In the genomic region with DNA sequence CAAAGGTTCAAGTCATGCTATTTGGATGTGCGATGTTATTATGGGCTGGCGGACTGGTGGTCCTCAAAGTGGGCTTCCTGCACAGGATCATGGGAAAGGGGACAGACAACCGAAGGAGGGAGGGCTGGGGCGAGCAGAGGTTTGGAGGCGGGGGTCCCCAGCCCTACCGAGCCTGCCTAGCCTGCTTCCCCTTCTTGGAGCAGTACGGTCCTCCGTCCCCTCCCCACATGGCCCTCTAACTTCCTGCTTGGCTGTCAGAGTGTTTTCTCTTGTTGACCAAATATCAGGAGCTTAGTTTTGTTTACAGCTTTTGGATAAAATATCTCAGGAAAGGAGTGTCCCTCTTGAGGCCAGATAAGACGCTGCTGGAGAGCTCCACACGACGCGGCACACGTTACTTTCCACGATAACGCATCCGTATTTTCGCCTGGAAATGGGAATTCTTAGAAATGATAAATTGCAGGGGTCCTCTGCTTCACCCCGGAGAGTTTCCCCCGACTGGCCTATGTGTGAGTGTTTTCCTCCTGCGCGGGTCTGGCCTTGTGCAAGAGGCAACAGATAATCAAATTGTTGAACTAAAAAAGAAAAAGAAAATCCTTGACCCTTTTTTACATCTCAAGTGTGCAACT, we compare ENCODE assay signal across 15 cellular contexts.
A peak's percentile ranks its signal among the peaks of the same experiment; 100 is the strongest.
DNase-seq lines count a peak whose midpoint lies in the region; ATAC-seq and TF ChIP-seq lines count a peak whose summit lies in the region.
"Had no signal": no experiment of that assay in that cellular context is flagged by ENCODE, and none has a peak within 500 bp of the region (broad histone marks: within the 10 kb centered on the region; RNA-seq: fewer than 3 reads in every experiment).

No MANE protein-coding gene starts in this region.

- no peak overlapping the region for H2AK5ac ChIP-seq in mesendoderm (ENCODE audit: low read length)

- intact Hi-C loops in sciatic nerve (cut with DNase I), result no loop called here

- H3K4me2 ChIP-seq in mesendoderm (ENCODE audit: low read length), result no peak overlapping the region

- no peaks in the 10 kb centered on the region for H3K27me3 ChIP-seq in endodermal cell (ENCODE audit: control insufficient read depth, insufficient read depth, low read length, poor library complexity, severe bottlenecking)
- no peaks in the 10 kb centered on the region for H3K27me3 ChIP-seq in mesendoderm (ENCODE audit: insufficient read depth, low read length, poor library complexity)

- H3K9me3 Mint-ChIP-seq in endodermal cell, result no peaks in the 10 kb centered on the region

- H3K9me3 ChIP-seq in T-helper 17 cell (ENCODE audit: control insufficient read depth, low read length, poor library complexity, severe bottlenecking) (no peaks in the 10 kb centered on the region), endodermal cell (ENCODE audit: control insufficient read depth, low read length) (no peaks in the 10 kb centered on the region)
- H3K9me3 ChIP-seq: HAP-1 had no signal

- no peaks in the 10 kb centered on the region for H3K79me1 ChIP-seq in mesendoderm (ENCODE audit: low read length)

- H3K4me1 Mint-ChIP-seq in T-helper 17 cell, result peaks cover 41% of the 10 kb centered on the region
- peaks cover 27% of the 10 kb centered on the region for H3K4me1 Mint-ChIP-seq in endodermal cell

- H3K18ac ChIP-seq in mesendoderm (ENCODE audit: low read length), result peak overlapping the region; percentile 40

- H3K4ac ChIP-seq in mesendoderm (ENCODE audit: low read depth, low read length), result no peak overlapping the region

- no peak overlapping the region for H4K8ac ChIP-seq in mesendoderm (ENCODE audit: low read depth, low read length)

- H3K27me3 Mint-ChIP-seq in T-helper 17 cell (peaks cover 2% of the 10 kb centered on the region), endodermal cell (ENCODE audit: insufficient read depth) (peaks cover 6% of the 10 kb centered on the region)
- H3K27me3 Mint-ChIP-seq: CD4-positive, alpha-beta memory T cell had no signal

- H3K4me3 ChIP-seq in endodermal cell (ENCODE audit: low read length) (no peak overlapping the region), mesendoderm (ENCODE audit: low read length) (no peak overlapping the region)
- H3K4me3 ChIP-seq: HAP-1 had no signal

- H3K4me3 Mint-ChIP-seq in T-helper 17 cell (no peak overlapping the region), endodermal cell (no peak overlapping the region)

- WGBS in endodermal cell (ENCODE audit: insufficient coverage in 1 of 2, insufficient read length in 1 of 2), 2 experiments, result 73 to 82% methylated on average over 7 to 21 of the region's 21 CpGs
- WGBS in mesendoderm (ENCODE audit: extremely low coverage, insufficient coverage, low lambda C conversion rate), result no CpG with 5 or more reads among the region's 21 CpGs

- H2BK15ac ChIP-seq in mesendoderm (replicated peaks; ENCODE audit: low read depth), result no peak overlapping the region

- H3K27ac ChIP-seq in endodermal cell (ENCODE audit: low read depth, low read length) (no peak overlapping the region), mesendoderm (ENCODE audit: low read depth, low read length) (no peak overlapping the region)
- H3K27ac ChIP-seq: HL-60 had no signal

- no peak overlapping the region for H4K5ac ChIP-seq in mesendoderm (ENCODE audit: low read length)

- H3K36me3 ChIP-seq in endodermal cell (ENCODE audit: control insufficient read depth, insufficient read depth, low read length) (no peaks in the 10 kb centered on the region), mesendoderm (ENCODE audit: control insufficient read depth, insufficient read depth, low read length) (no peaks in the 10 kb centered on the region)
- H3K36me3 ChIP-seq: HAP-1 had no signal

- H3K4me1 ChIP-seq in endodermal cell (ENCODE audit: control insufficient read depth, insufficient read depth, low read length) (no peaks in the 10 kb centered on the region), mesendoderm (ENCODE audit: control insufficient read depth, low read depth, low read length) (no peaks in the 10 kb centered on the region)
- H3K4me1 ChIP-seq: HAP-1 had no signal

- H3K27ac Mint-ChIP-seq in T-helper 17 cell (peak overlapping the region; percentile 91), endodermal cell (no peak overlapping the region)

- peak; percentile 29 for TF ChIP-seq CTCF in endodermal cell (conservative IDR thresholded peaks at IDR 0.05)

- H3K36me3 Mint-ChIP-seq in T-helper 17 cell (ENCODE audit: low read depth) (peaks cover 2% of the 10 kb centered on the region), endodermal cell (ENCODE audit: low read depth) (no peaks in the 10 kb centered on the region)
- H3K36me3 Mint-ChIP-seq: CD4-positive, alpha-beta memory T cell had no signal

- H2BK120ac ChIP-seq in mesendoderm (ENCODE audit: low read depth, low read length), result peak overlapping the region; percentile 30

- H3K56ac ChIP-seq in mesendoderm (ENCODE audit: low read length), result peak overlapping the region; percentile 56

- ATAC-seq in T-helper 17 cell (no peak), sciatic nerve (peak; percentile 50), HG02938 (IDR thresholded peaks at IDR 0.05; ENCODE audit: unreplicated experiment) (no peak), GM18519 (IDR thresholded peaks at IDR 0.05; ENCODE audit: low FRiP score, unreplicated experiment) (no peak)

- DNase-seq in T-helper 17 cell (no peak), endodermal cell (no peak), mesendoderm (peak; percentile 20), sciatic nerve (ENCODE audit: low spot score) (no peak), NCI-H187 (lab: John Stamatoyannopoulos, UW) (no peak)
- DNase-seq: CD4-positive, alpha-beta memory T cell; NCI-H1105 treated with DMSO at 0.1 percent for 48 hours; NCI-H1694 treated with DMSO at 0.1 percent for 48 hours; NCI-H526 treated with DMSO at 0.1 percent for 48 hours; NK-92 treated with Interleukin-12 subunit alpha and Interleukin-12 subunit beta, amount 100 ng/mL, for 24 hours; SIG-M5 had no signal

- H2BK5ac ChIP-seq in mesendoderm (ENCODE audit: low read length), result no peak overlapping the region

- H3K9ac ChIP-seq in endodermal cell (ENCODE audit: extremely low read depth, low read length, poor library complexity, severe bottlenecking) (no peak overlapping the region), mesendoderm (ENCODE audit: low read length) (no peak overlapping the region)

- no peak overlapping the region for H3K23ac ChIP-seq in mesendoderm (ENCODE audit: low read length)

- no peaks in the 10 kb centered on the region for H3K79me2 ChIP-seq in mesendoderm (ENCODE audit: control insufficient read depth, insufficient read depth, low read length)
